Comparison of ENCODE assay signal across 14 cellular contexts in the genomic region with DNA sequence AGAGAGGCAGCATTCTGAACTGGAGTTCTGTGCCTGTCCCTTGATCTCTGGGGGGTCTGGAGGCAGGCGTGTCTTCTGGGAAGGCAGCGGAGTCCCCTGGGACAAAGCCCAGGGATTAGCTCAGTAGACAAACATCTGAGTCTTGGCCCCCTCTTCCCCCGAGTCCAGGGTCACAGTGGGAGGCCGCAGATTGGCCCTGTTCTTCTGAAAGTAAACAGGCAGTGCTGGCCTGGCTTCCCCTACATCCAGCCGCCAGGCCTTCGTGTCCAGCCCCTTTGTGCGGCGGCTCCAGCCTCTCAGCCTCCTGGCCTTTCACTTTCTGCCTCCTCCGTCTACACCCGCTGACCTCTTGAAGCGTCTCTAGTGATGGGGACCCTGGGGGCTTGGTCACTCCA. TPM values are rescaled to one million over a fixed set of nuclear protein-coding genes. Genes with fewer than 3 reads are reported as not detected.
A peak's percentile ranks its signal among the peaks of the same experiment; 100 is the strongest.
DNase-seq lines count a peak whose midpoint lies in the region; ATAC-seq and TF ChIP-seq lines count a peak whose summit lies in the region.
"Had no signal": no experiment of that assay in that cellular context is flagged by ENCODE, and none has a peak within 500 bp of the region (broad histone marks: within the 10 kb centered on the region; RNA-seq: fewer than 3 reads in every experiment).

No MANE protein-coding gene starts in this region.

- no peak overlapping the region for H2BK120ac ChIP-seq in IMR-90 (ENCODE audit: low read depth, low read length)

- H3K4me1 ChIP-seq in IMR-90 (ENCODE audit: control insufficient read depth, insufficient read depth, low read length) (peaks cover 2% of the 10 kb centered on the region; the same call in 1 of the 2 replicates), lower lobe of right lung (no peaks in the 10 kb centered on the region), upper lobe of left lung (no peaks in the 10 kb centered on the region)

- H2BK20ac ChIP-seq in IMR-90 (ENCODE audit: low read depth, low read length) = no peak overlapping the region

- no peak overlapping the region for H2BK15ac ChIP-seq in IMR-90 (ENCODE audit: low read depth, low read length)

- H3K36me3 Mint-ChIP-seq in chondrocyte (ENCODE audit: low read depth) = no peaks in the 10 kb centered on the region
- no peaks in the 10 kb centered on the region for H3K36me3 Mint-ChIP-seq in activated CD4-positive, alpha-beta T cell treated with anti-CD3 and anti-CD28 coated beads, Interleukin-2, amount 10 ng/mL, durations not matched to agents 24 days and 14 days (ENCODE audit: low read depth)
- H3K36me3 Mint-ChIP-seq: naive thymus-derived CD4-positive, alpha-beta T cell had no signal

- no peak overlapping the region for H4K91ac ChIP-seq in IMR-90 (ENCODE audit: insufficient read depth, low read depth, low read length)

- H3K79me1 ChIP-seq in IMR-90 (ENCODE audit: low read depth in 1 of 2, low read length in 2 of 2) = no peaks in the 10 kb centered on the region

- no peak overlapping the region for H3K4ac ChIP-seq in IMR-90 (ENCODE audit: low read depth, low read length)

- dilution Hi-C loops in IMR-90 (cut with HindIII; ENCODE audit: low sequenced_read_pairs, unreplicated experiment) = no loop called here

- TF ChIP-seq CTCF in IMR-90 (conservative IDR thresholded peaks at IDR 0.05; ENCODE audit: low read depth, low read length) = no peak
- no peak for TF ChIP-seq CTCF in chondrocyte (IDR thresholded peaks at IDR 0.05)
- no peak for TF ChIP-seq CTCF in lower lobe of right lung (IDR thresholded peaks at IDR 0.05)
- TF ChIP-seq CTCF in upper lobe of left lung (IDR thresholded peaks at IDR 0.05) = no peak
- no peak for TF ChIP-seq CTCF in RWPE1 (conservative IDR thresholded peaks at IDR 0.05; ENCODE audit: low read depth)

- no peak overlapping the region for H2AK5ac ChIP-seq in IMR-90 (ENCODE audit: low read depth, low read length)

- peak overlapping the region; percentile 79 for H3K27ac Mint-ChIP-seq in chondrocyte (ENCODE audit: unreplicated experiment)
- H3K27ac Mint-ChIP-seq in activated CD4-positive, alpha-beta T cell treated with anti-CD3 and anti-CD28 coated beads, Interleukin-2, amount 10 ng/mL, durations not matched to agents 24 days and 14 days = no peak overlapping the region
- H3K27ac Mint-ChIP-seq: activated T-cell treated with anti-CD3 and anti-CD28 coated beads, Interleukin-2, amount 50 U/mL, for 72 hours; stimulated activated naive CD8-positive, alpha-beta T cell treated with anti-CD3 and anti-CD28 coated beads, Interleukin-15, amount 100 ng/mL, for 72 hours had no signal

- H3K4me2 ChIP-seq in IMR-90 (ENCODE audit: low read depth, low read length) = no peak overlapping the region

- no peak overlapping the region for H3K4me3 ChIP-seq in IMR-90 (ENCODE audit: insufficient read depth, low read depth, low read length)
- no peak overlapping the region for H3K4me3 ChIP-seq in lower lobe of right lung
- no peak overlapping the region for H3K4me3 ChIP-seq in upper lobe of left lung

- H3K36me3 ChIP-seq in IMR-90 (ENCODE audit: control insufficient read depth, insufficient read depth, low read length) = no peaks in the 10 kb centered on the region
- no peaks in the 10 kb centered on the region for H3K36me3 ChIP-seq in lower lobe of right lung
- H3K36me3 ChIP-seq in upper lobe of left lung = no peaks in the 10 kb centered on the region

- CTCF ChIA-PET in IMR-90 (lab: Yijun Ruan, JAX) = interaction anchor here (1.1 kb wide), 1 partner anchor 10 kb away, joined by 5 read pairs; no protein-coding TSS in a partner anchor
- CTCF ChIA-PET in RWPE1 (lab: Yijun Ruan, JAX) = no interaction called here

- no peak overlapping the region for H2AK9ac ChIP-seq in IMR-90 (replicated peaks; ENCODE audit: low read depth, low read length, poor library complexity)

- peak overlapping the region; percentile 63 for H2AFZ ChIP-seq in IMR-90 (replicated peaks; ENCODE audit: low read length, poor library complexity)

- peaks cover 6% of the 10 kb centered on the region for H3K9me3 ChIP-seq in IMR-90 (ENCODE audit: control insufficient read depth, insufficient read depth, low read length)
- no peaks in the 10 kb centered on the region for H3K9me3 ChIP-seq in lower lobe of right lung
- peaks cover 0 to 6% (median 4%) of the 10 kb centered on the region in 4 donors for H3K9me3 ChIP-seq in upper lobe of left lung

- no peak for TF ChIP-seq EP300 in upper lobe of left lung (IDR thresholded peaks at IDR 0.05)

- ATAC-seq in IMR-90 (ENCODE audit: low read depth) (peak; percentile 93), lower lobe of right lung (peak; percentile 42 to 77), upper lobe of left lung (ENCODE audit: low FRiP score in 2 of 2) (peak; percentile 21 to 74)
- ATAC-seq in activated CD4-positive, CD25-positive, alpha-beta regulatory T cell treated with anti-CD3 and anti-CD28 coated beads, Interleukin-2, amount 50 U/mL, for 24 hours = no peak
- ATAC-seq: activated T-cell treated with anti-CD3 and anti-CD28 coated beads, Interleukin-2, amount 50 U/mL, for 72 hours; naive thymus-derived CD4-positive, alpha-beta T cell; stimulated activated naive CD8-positive, alpha-beta T cell treated with anti-CD3 and anti-CD28 coated beads, Interleukin-15, amount 100 ng/mL, for 72 hours had no signal

- no peak overlapping the region for H3K56ac ChIP-seq in IMR-90 (ENCODE audit: extremely low read depth, insufficient read depth, low read length)

- H4K5ac ChIP-seq in IMR-90 (ENCODE audit: low read depth, low read length) = no peak overlapping the region; the same call in 1 of the 2 replicates

- 8% methylated on average over 2 of the region's 11 CpGs; no CpG with 5 or more reads in 1 of the 2 experiments for WGBS in IMR-90 (ENCODE audit: extremely low coverage in 2 of 2, insufficient read length in 1 of 2), 2 experiments
- WGBS in upper lobe of left lung, 2 donors = 45 to 60% methylated on average over 7 to 11 of the region's 11 CpGs

- no peak overlapping the region for H4K8ac ChIP-seq in IMR-90 (ENCODE audit: low read depth in 2 of 2, low read length in 2 of 2)

- intact Hi-C loops in IMR-90 (cut with micrococcal nuclease) (no loop called here), lower lobe of right lung (cut with DNase I) (no loop called here)
- intact Hi-C loops in activated CD4-positive, alpha-beta T cell treated with anti-CD3 and anti-CD28 coated beads, Interleukin-2, amount 10 ng/mL, durations not matched to agents 24 days and 14 days (cut with micrococcal nuclease) = no loop called here

- H3K4me3 Mint-ChIP-seq in chondrocyte (ENCODE audit: unreplicated experiment) = no peak overlapping the region
- H3K4me3 Mint-ChIP-seq in activated CD4-positive, alpha-beta T cell treated with anti-CD3 and anti-CD28 coated beads, Interleukin-2, amount 10 ng/mL, durations not matched to agents 24 days and 14 days = no peak overlapping the region
- H3K4me3 Mint-ChIP-seq: activated T-cell treated with anti-CD3 and anti-CD28 coated beads, Interleukin-2, amount 50 U/mL, for 72 hours; naive thymus-derived CD4-positive, alpha-beta T cell; stimulated activated naive CD8-positive, alpha-beta T cell treated with anti-CD3 and anti-CD28 coated beads, Interleukin-15, amount 100 ng/mL, for 72 hours had no signal

- no peak overlapping the region for H2BK5ac ChIP-seq in IMR-90 (ENCODE audit: low read depth, low read length, poor library complexity, severe bottlenecking)

- H3K27ac ChIP-seq in IMR-90 (ENCODE audit: insufficient read depth, low read length) = no peak overlapping the region
- H3K27ac ChIP-seq in lower lobe of right lung = peak overlapping the region; percentile 24
- H3K27ac ChIP-seq in upper lobe of left lung = peak overlapping the region in 1 of 4 donors; percentile 19
- H3K27ac ChIP-seq in RWPE1 = no peak overlapping the region

- peaks cover 23% of the 10 kb centered on the region for H3K4me1 Mint-ChIP-seq in chondrocyte (ENCODE audit: low read depth)
- H3K4me1 Mint-ChIP-seq in activated CD4-positive, alpha-beta T cell treated with anti-CD3 and anti-CD28 coated beads, Interleukin-2, amount 10 ng/mL, durations not matched to agents 24 days and 14 days = no peaks in the 10 kb centered on the region
- H3K4me1 Mint-ChIP-seq: stimulated activated naive CD8-positive, alpha-beta T cell treated with anti-CD3 and anti-CD28 coated beads, Interleukin-15, amount 100 ng/mL, for 72 hours had no signal

- H3K14ac ChIP-seq in IMR-90 (replicated peaks; ENCODE audit: low read depth, low read length) = no peak overlapping the region

- DNase-seq in IMR-90 = peak; percentile 36
- DNase-seq in chondrocyte (ENCODE audit: low spot score) = no peak
- no peak for DNase-seq in lower lobe of right lung
- DNase-seq in upper lobe of left lung = no peak
- no peak for DNase-seq in activated CD4-positive, alpha-beta T cell treated with anti-CD3 and anti-CD28 coated beads, Interleukin-2, amount 10 ng/mL, durations not matched to agents 24 days and 14 days
- no peak for DNase-seq in RWPE1 (ENCODE audit: low spot score)
- DNase-seq: activated T-cell treated with anti-CD3 and anti-CD28 coated beads, Interleukin-2, amount 50 U/mL, for 72 hours; KG1; naive thymus-derived CD4-positive, alpha-beta T cell; NCI-H2171 treated with DMSO at 0.1 percent for 48 hours; stimulated activated CD4-positive, alpha-beta T cell treated with anti-CD3 and anti-CD28 coated beads, Interleukin-2, amount 100 ng/mL, for 24 hours; stimulated activated naive CD8-positive, alpha-beta T cell treated with anti-CD3 and anti-CD28 coated beads, Interleukin-15, amount 100 ng/mL, for 72 hours had no signal

- H3K9me3 Mint-ChIP-seq in chondrocyte (ENCODE audit: low read depth) = no peaks in the 10 kb centered on the region
- no peaks in the 10 kb centered on the region for H3K9me3 Mint-ChIP-seq in activated CD4-positive, alpha-beta T cell treated with anti-CD3 and anti-CD28 coated beads, Interleukin-2, amount 10 ng/mL, durations not matched to agents 24 days and 14 days
- H3K9me3 Mint-ChIP-seq: activated T-cell treated with anti-CD3 and anti-CD28 coated beads, Interleukin-2, amount 50 U/mL, for 72 hours; naive thymus-derived CD4-positive, alpha-beta T cell; stimulated activated naive CD8-positive, alpha-beta T cell treated with anti-CD3 and anti-CD28 coated beads, Interleukin-15, amount 100 ng/mL, for 72 hours had no signal

- no TSS peak for BruUV-seq in IMR-90 (replicated peaks; lab: Mats Ljungman, UMichigan)

- no peaks in the 10 kb centered on the region for H4K20me1 ChIP-seq in IMR-90 (ENCODE audit: insufficient read depth, low read length)

- H3K27me3 ChIP-seq in IMR-90 (ENCODE audit: control insufficient read depth, insufficient read depth, low read length) (no peaks in the 10 kb centered on the region), lower lobe of right lung (ENCODE audit: low read depth) (no peaks in the 10 kb centered on the region), upper lobe of left lung (no peaks in the 10 kb centered on the region)

- TF ChIP-seq POLR2A in IMR-90 (IDR thresholded peaks at IDR 0.05; ENCODE audit: low read depth, low read length) (no peak), upper lobe of left lung (IDR thresholded peaks at IDR 0.05) (no peak)

- peak overlapping the region; percentile 7; the same call in 1 of the 2 replicates for H3K18ac ChIP-seq in IMR-90 (ENCODE audit: low read depth, low read length)

- no peak overlapping the region for H3K23ac ChIP-seq in IMR-90 (ENCODE audit: low read depth, low read length)

- in situ Hi-C loops in IMR-90 (cut with MboI; ENCODE audit: low sequenced_read_pairs) = no loop called here

- TF ChIP-seq RAD21 in IMR-90 (IDR thresholded peaks at IDR 0.05; ENCODE audit: low read length) = no peak

- H3K9ac ChIP-seq in IMR-90 (ENCODE audit: low read depth, low read length) = no peak overlapping the region

- POLR2A ChIA-PET in IMR-90 (lab: Charles Lee; ENCODE audit: unreplicated experiment) = no interaction called here
- POLR2A ChIA-PET in RWPE1 (lab: Yijun Ruan, JAX; ENCODE audit: low non-redundant PET) = no interaction called here

- H3K27me3 Mint-ChIP-seq in chondrocyte (ENCODE audit: low read depth) = no peaks in the 10 kb centered on the region
- H3K27me3 Mint-ChIP-seq in activated CD4-positive, alpha-beta T cell treated with anti-CD3 and anti-CD28 coated beads, Interleukin-2, amount 10 ng/mL, durations not matched to agents 24 days and 14 days = no peaks in the 10 kb centered on the region
- H3K27me3 Mint-ChIP-seq: naive thymus-derived CD4-positive, alpha-beta T cell; stimulated activated naive CD8-positive, alpha-beta T cell treated with anti-CD3 and anti-CD28 coated beads, Interleukin-15, amount 100 ng/mL, for 72 hours had no signal

- no peaks in the 10 kb centered on the region for H3K9me1 ChIP-seq in IMR-90 (ENCODE audit: insufficient read depth, low read length)

RNA-seq across cellular contexts. Expression of a gene that starts 1.0 kb away (rescaled TPM):
- total RNA-seq in IMR-90 (2012; rRNA removed) (not detected in 2 replicates), chondrocyte (not detected in 3 replicates), lower lobe of right lung (not detected), upper lobe of left lung (not detected)
- polyA plus RNA-seq in IMR-90 (2012; rRNA removed) = not detected in 2 replicates
- not detected in 2 replicates for polyA plus RNA-seq in IMR-90 (2012; cell fraction: cytosol; rRNA removed)
- polyA plus RNA-seq in IMR-90 (2012; cell fraction: nucleus; rRNA removed; ENCODE audit: low replicate concordance) = not detected in 2 replicates
- total RNA-seq in activated CD4-positive, alpha-beta T cell treated with anti-CD3 and anti-CD28 coated beads, Interleukin-2, amount 10 ng/mL, durations not matched to agents 24 days and 14 days = not detected in 2 replicates
- total RNA-seq: activated T-cell treated with anti-CD3 and anti-CD28 coated beads, Interleukin-2, amount 50 U/mL, for 72 hours; dermis microvascular lymphatic vessel endothelial cell; naive thymus-derived CD4-positive, alpha-beta T cell had no signal
- polyA plus RNA-seq: naive thymus-derived CD4-positive, alpha-beta T cell had no signal

RNA-seq across cellular contexts. Expression of a gene that starts 20.9 kb away (rescaled TPM):
- total RNA-seq in IMR-90 (2012; rRNA removed) (2.8 and 3.4 TPM in 2 replicates), chondrocyte (69.3 to 100 TPM (median 73.6 TPM) in 3 replicates), lower lobe of right lung (22.4 TPM), upper lobe of left lung (100 to 1,000 TPM in 1 of 6 donors, 10 to 100 TPM in 5; 11.9 to 103 (median 19.8) TPM)
- 11.5 and 15.1 TPM in 2 replicates for polyA plus RNA-seq in IMR-90 (2012; rRNA removed)
- polyA plus RNA-seq in IMR-90 (2012; cell fraction: cytosol; rRNA removed) = 5.2 and 8.3 TPM in 2 replicates
- polyA plus RNA-seq in IMR-90 (2012; cell fraction: nucleus; rRNA removed; ENCODE audit: low replicate concordance) = 168 and 325 TPM in 2 replicates
- total RNA-seq in activated CD4-positive, alpha-beta T cell treated with anti-CD3 and anti-CD28 coated beads, Interleukin-2, amount 10 ng/mL, durations not matched to agents 24 days and 14 days = 2.4 and 2.5 TPM in 2 replicates

RNA-seq across cellular contexts. Expression of a gene that starts 54.2 kb away (rescaled TPM):
- total RNA-seq in IMR-90 (2012; rRNA removed) (under 0.01 and 0.18 TPM in 2 replicates), chondrocyte (0.23 to 0.50 TPM in 2 of 3 replicates, not detected in the other), lower lobe of right lung (162 TPM), upper lobe of left lung (100 to 1,000 TPM in 4 of 6 donors, 10 to 100 TPM in 2; 47.3 to 246 (median 127) TPM)
- polyA plus RNA-seq in IMR-90 (2012; rRNA removed) = 0.14 TPM in 2 replicates
- polyA plus RNA-seq in IMR-90 (2012; cell fraction: cytosol; rRNA removed) = 0.19 and 0.21 TPM in 2 replicates
- 0.32 and 0.54 TPM in 2 replicates for polyA plus RNA-seq in IMR-90 (2012; cell fraction: nucleus; rRNA removed; ENCODE audit: low replicate concordance)
- 33.0 and 37.9 TPM in 2 replicates for total RNA-seq in activated CD4-positive, alpha-beta T cell treated with anti-CD3 and anti-CD28 coated beads, Interleukin-2, amount 10 ng/mL, durations not matched to agents 24 days and 14 days

Comparison
In these comparisons a context has a peak if more than half of its experiments do, and no peak if none do; other contexts are left out.
1. ATAC-seq: peak in IMR-90 (single experiment), lower lobe of right lung (2 of 2) and upper lobe of left lung (2 of 2); none in activated CD4-positive, CD25-positive, alpha-beta regulatory T cell treated with anti-CD3 and anti-CD28 coated beads, Interleukin-2, amount 50 U/mL, for 24 hours (0 of 2).
2. RNA of a gene that starts 54.2 kb away (total RNA-seq): 162 TPM in lower lobe of right lung (single experiment), 47.3 to 246 TPM in upper lobe of left lung and 33.0 to 37.9 TPM in activated CD4-positive, alpha-beta T cell treated with anti-CD3 and anti-CD28 coated beads, Interleukin-2, amount 10 ng/mL, durations not matched to agents 24 days and 14 days; 0.23 to 0.50 TPM in chondrocyte and under 0.01 to 0.18 TPM in IMR-90; every median in the first group is over 10 times any median in the second.